Comparison of ENCODE assay signal across 8 cellular contexts in genomic region chr9:88076286-88077070, GRCh38.
DNase-seq lines count a peak whose midpoint lies in the region; ATAC-seq and TF ChIP-seq lines count a peak whose summit lies in the region.

No MANE protein-coding gene starts in this region.

- no peaks in the 10 kb centered on the region for H3K9me3 Mint-ChIP-seq in activated B cell treated with CpG ODN at 0.5 μM for 24 hours

- no peak overlapping the region for H3K27ac Mint-ChIP-seq in activated B cell treated with CpG ODN at 0.5 μM for 24 hours

- H3K4me1 ChIP-seq in duodenal mucosa (ENCODE audit: control insufficient read depth in 1 of 2, insufficient read depth in 2 of 2, low read length in 2 of 2) = peaks cover 8 to 12% of the 10 kb centered on the region in 2 donors

- DNase-seq in ELR (ENCODE audit: low read depth) (peak; percentile 76), NB4 (ENCODE audit: low read depth) (peak; percentile 73), activated B cell treated with CpG ODN at 0.5 μM for 24 hours (no peak), left kidney (ENCODE audit: low read depth, low spot score) (peak; percentile 93)
- peak; percentile 42 for DNase-seq in stimulated activated CD4-positive, alpha-beta T cell treated with anti-CD3 and anti-CD28 coated beads, Interleukin-12 subunit alpha, Interleukin-12 subunit beta, amount 100 ng/mL, for 4 hours

- no peaks in the 10 kb centered on the region for H3K9me3 ChIP-seq in duodenal mucosa (ENCODE audit: control insufficient read depth in 1 of 2, low read length in 2 of 2)

- H3K27me3 Mint-ChIP-seq in activated B cell treated with CpG ODN at 0.5 μM for 24 hours = peaks cover 39% of the 10 kb centered on the region

- no peaks in the 10 kb centered on the region for H3K27me3 ChIP-seq in duodenal mucosa (ENCODE audit: control insufficient read depth in 1 of 2, insufficient read depth in 2 of 2, low read length in 2 of 2)

- H3K4me1 Mint-ChIP-seq in activated B cell treated with CpG ODN at 0.5 μM for 24 hours = peaks cover 12% of the 10 kb centered on the region

- POLR2A ChIA-PET in activated B cell treated with CpG ODN at 0.5 μM for 24 hours (lab: Charles Lee) = no interaction called here

- H3K4me3 Mint-ChIP-seq in activated B cell treated with CpG ODN at 0.5 μM for 24 hours = peak overlapping the region; percentile 68

- peak overlapping the region; percentile 48 for H3K4me3 ChIP-seq in NB4 (ENCODE audit: low read depth, low read length)
- peak overlapping the region; percentile 79 to 88 for H3K4me3 ChIP-seq in duodenal mucosa (ENCODE audit: low read depth in 1 of 2, low read length in 2 of 2)

- ATAC-seq in activated B cell treated with CpG ODN at 0.5 μM for 24 hours (ENCODE audit: low read depth) (no peak), GM21737 (IDR thresholded peaks at IDR 0.05; ENCODE audit: unreplicated experiment) (no peak), HG03460 (IDR thresholded peaks at IDR 0.05; ENCODE audit: unreplicated experiment) (no peak)

- no peaks in the 10 kb centered on the region for H3K36me3 ChIP-seq in duodenal mucosa (ENCODE audit: control insufficient read depth in 1 of 2, insufficient read depth in 2 of 2, low read length in 2 of 2)

- intact Hi-C loops in activated B cell treated with CpG ODN at 0.5 μM for 24 hours (cut with micrococcal nuclease) = no loop called here

- no peak for TF ChIP-seq POLR2A in NB4 (IDR thresholded peaks at IDR 0.05; ENCODE audit: extremely low read depth, insufficient read length)

- H3K27ac ChIP-seq in duodenal mucosa (ENCODE audit: low read depth, low read length) = peak overlapping the region; percentile 57

- TF ChIP-seq CTCF in NB4 (IDR thresholded peaks at IDR 0.05; ENCODE audit: low read depth, low read length) (no peak), activated B cell treated with CpG ODN at 0.5 μM for 24 hours (IDR thresholded peaks at IDR 0.05) (no peak)

- no peaks in the 10 kb centered on the region for H3K36me3 Mint-ChIP-seq in activated B cell treated with CpG ODN at 0.5 μM for 24 hours (ENCODE audit: low read depth)

- H3K9ac ChIP-seq in duodenal mucosa (ENCODE audit: low read depth in 1 of 2, low read length in 2 of 2) = peak overlapping the region; percentile 49 to 66

- CTCF ChIA-PET in activated B cell treated with CpG ODN at 0.5 μM for 24 hours (lab: Charles Lee) = no interaction called here
